ENCODE assay signal across 23 cellular contexts in genomic region chr12:2487278-2487677, GRCh38.
"Had no signal": no experiment of that assay in that cellular context is flagged by ENCODE, and none has a peak within 500 bp of the region (broad histone marks: within the 10 kb centered on the region; RNA-seq: fewer than 3 reads in every experiment).

No MANE protein-coding gene starts in this region.

- H3K4me1 Mint-ChIP-seq: memory B cell; natural killer cell; stimulated activated naive CD8-positive, alpha-beta T cell treated with anti-CD3 and anti-CD28 coated beads, Interleukin-15, amount 100 ng/mL, for 72 hours had no signal

- H3K27ac Mint-ChIP-seq: memory B cell; natural killer cell; stimulated activated naive CD8-positive, alpha-beta T cell treated with anti-CD3 and anti-CD28 coated beads, Interleukin-15, amount 100 ng/mL, for 72 hours had no signal

- H3K27me3 ChIP-seq: colonic mucosa, esophagus muscularis mucosa, right lobe of liver, suprapubic skin, vagina had no signal

- H3K4me3 Mint-ChIP-seq: memory B cell; natural killer cell; stimulated activated naive CD8-positive, alpha-beta T cell treated with anti-CD3 and anti-CD28 coated beads, Interleukin-15, amount 100 ng/mL, for 72 hours had no signal

- H3K4me3 ChIP-seq: colonic mucosa, esophagus muscularis mucosa, gastrocnemius medialis, lung, pancreas, right lobe of liver, smooth muscle cell, suprapubic skin, vagina had no signal

- H3K4me2 ChIP-seq: smooth muscle cell had no signal

- H3K27ac ChIP-seq: colonic mucosa, esophagus muscularis mucosa, gastrocnemius medialis, pancreas, right lobe of liver, suprapubic skin, vagina had no signal

- H3K9me3 ChIP-seq: colonic mucosa, esophagus muscularis mucosa, gastrocnemius medialis, pancreas, right lobe of liver, suprapubic skin, vagina had no signal

- DNase-seq: colonic mucosa; dermis blood vessel endothelial cell; effector memory CD4-positive, alpha-beta T cell; gastrocnemius medialis; head of caudate nucleus; kidney; midbrain; natural killer cell; pancreas; right lobe of liver; stimulated activated CD4-positive, alpha-beta T cell treated with anti-CD3 and anti-CD28 coated beads, Interleukin-12 subunit alpha, Interleukin-12 subunit beta, amount 100 ng/mL, for 4 hours; stimulated activated CD4-positive, alpha-beta T cell treated with anti-CD3 and anti-CD28 coated beads, Interleukin-1b, Interleukin-23, amount 100 ng/mL, for 48 hours; stimulated activated CD4-positive, alpha-beta T cell treated with anti-CD3 and anti-CD28 coated beads, Interleukin-4, amount 100 ng/mL, for 1 hour; stimulated activated CD8-positive, alpha-beta memory T cell treated with anti-CD3 and anti-CD28 coated beads, Interleukin-4, amount 100 ng/mL, for 48 hours; stimulated activated naive CD4-positive, alpha-beta T cell; stimulated activated naive CD8-positive, alpha-beta T cell treated with anti-CD3 and anti-CD28 coated beads, Interleukin-15, amount 100 ng/mL, for 72 hours; trophoblast cell had no signal

- H3K36me3 ChIP-seq: colonic mucosa, gastrocnemius medialis, pancreas, right lobe of liver, suprapubic skin, vagina had no signal

- H3K4me1 ChIP-seq: colonic mucosa, pancreas, right lobe of liver, suprapubic skin, vagina had no signal

- H3K9me3 Mint-ChIP-seq: memory B cell; natural killer cell; stimulated activated naive CD8-positive, alpha-beta T cell treated with anti-CD3 and anti-CD28 coated beads, Interleukin-15, amount 100 ng/mL, for 72 hours had no signal

- H3K27me3 Mint-ChIP-seq: stimulated activated naive CD8-positive, alpha-beta T cell treated with anti-CD3 and anti-CD28 coated beads, Interleukin-15, amount 100 ng/mL, for 72 hours had no signal

- H3K36me3 Mint-ChIP-seq: memory B cell, natural killer cell had no signal
